ENCODE assay signal across 3 cellular contexts in the genomic region with DNA sequence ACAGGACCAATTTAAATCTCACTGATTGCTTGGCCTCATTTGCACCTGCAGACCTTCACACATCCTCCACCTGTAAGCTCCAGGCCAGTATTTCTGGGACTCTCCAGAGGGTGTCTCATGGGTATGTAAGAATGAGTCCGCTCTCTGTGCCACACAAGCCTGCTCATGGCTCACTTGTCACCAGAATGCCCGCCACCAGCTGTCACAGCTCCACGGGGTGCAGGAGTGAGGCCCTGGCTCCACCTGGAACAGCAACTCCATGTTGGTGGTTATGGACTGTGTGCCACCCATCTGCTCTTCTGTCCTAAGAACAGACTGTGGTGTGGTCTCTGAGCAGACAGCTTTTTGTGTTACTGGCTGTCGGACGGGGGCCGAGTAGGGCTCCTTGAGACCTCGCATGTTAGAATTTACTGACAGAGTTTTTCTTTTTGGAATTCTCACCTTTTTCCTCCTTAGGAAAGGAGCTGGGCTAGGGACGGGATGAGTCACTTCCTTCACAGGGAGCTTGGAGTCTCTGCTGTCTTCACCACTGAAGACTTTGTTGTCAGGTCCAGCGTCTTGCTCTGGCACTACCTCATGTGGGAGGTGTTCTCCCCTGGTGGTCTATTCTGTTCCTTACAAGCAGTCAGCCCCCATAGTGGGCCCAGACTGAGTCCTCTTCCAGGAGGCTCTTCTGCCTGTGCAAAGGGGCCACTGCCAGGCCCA. TPM values are rescaled to one million over a fixed set of nuclear protein-coding genes. Genes with fewer than 3 reads are reported as not detected.
"Had no signal": no experiment of that assay in that cellular context is flagged by ENCODE, and none has a peak within 500 bp of the region (broad histone marks: within the 10 kb centered on the region; RNA-seq: fewer than 3 reads in every experiment).

No MANE protein-coding gene starts in this region.

RNA-seq across cellular contexts. Expression of gene STEAP1B, which starts 6.5 kb away (rescaled TPM):
- total RNA-seq: pancreas had no signal
- polyA plus RNA-seq: immature natural killer cell; naive thymus-derived CD4-positive, alpha-beta T cell; pancreas had no signal
